Comparison of ENCODE assay signal across 8 cellular contexts in the genomic region with DNA sequence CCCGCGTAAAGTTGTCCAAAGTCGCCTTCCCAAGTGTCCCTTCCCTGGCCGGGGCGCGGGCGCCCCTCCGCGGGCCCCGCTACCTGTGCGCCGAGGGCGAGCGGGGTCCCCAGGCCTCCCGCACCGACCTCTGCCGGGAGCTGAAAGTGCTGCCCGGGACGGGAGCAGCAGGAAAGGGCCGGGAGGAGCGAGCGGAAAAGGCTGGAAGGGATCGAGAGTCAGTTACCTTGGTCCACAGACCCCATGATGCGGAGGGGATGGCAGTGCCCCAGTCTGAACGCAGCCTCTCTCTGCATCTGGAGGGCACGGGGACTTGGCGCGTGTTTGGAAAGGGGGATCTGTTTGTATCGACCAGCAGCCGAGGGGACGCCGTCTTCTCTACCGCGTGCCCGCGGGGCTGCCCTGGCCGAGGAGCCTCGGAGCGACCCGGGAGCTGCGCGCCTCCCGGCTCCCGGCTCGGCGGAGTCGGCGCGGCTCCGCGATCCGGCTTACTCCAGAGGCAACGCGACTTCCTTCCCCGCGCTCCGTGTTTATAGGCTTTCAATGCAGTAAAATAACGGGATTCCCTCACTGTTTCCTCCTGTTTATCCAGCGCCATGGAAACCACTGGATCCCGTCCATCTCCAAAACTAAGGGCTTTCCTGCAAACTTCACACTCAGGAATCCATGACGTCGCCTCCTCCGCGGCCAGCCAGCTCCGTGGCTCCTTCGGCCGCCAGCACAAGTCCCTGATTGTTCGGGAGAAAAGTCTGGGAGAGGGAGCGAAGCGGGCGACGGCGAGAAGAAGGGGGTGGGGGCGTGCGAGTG. TPM values are rescaled to one million over a fixed set of nuclear protein-coding genes. Genes with fewer than 3 reads are reported as not detected.
DNase-seq lines count a peak whose midpoint lies in the region; ATAC-seq and TF ChIP-seq lines count a peak whose summit lies in the region.

No MANE protein-coding gene starts in this region.

- H3K36me3 Mint-ChIP-seq in brain (no peaks in the 10 kb centered on the region), progenitor cell of endocrine pancreas (ENCODE audit: insufficient read depth) (no peaks in the 10 kb centered on the region)

- DNase-seq in 8988T: peak; percentile 65
- DNase-seq in hypothalamus (lab: John Stamatoyannopoulos, UW): peak in 47 of 51 donors; percentile 21 to 87 (median 62)
- peak; percentile 37 for DNase-seq in progenitor cell of endocrine pancreas (ENCODE audit: low spot score, unreplicated experiment)

- peaks cover 37% of the 10 kb centered on the region for H3K27me3 Mint-ChIP-seq in brain
- H3K27me3 Mint-ChIP-seq in progenitor cell of endocrine pancreas: peaks cover 60% of the 10 kb centered on the region

- H3K27ac Mint-ChIP-seq in brain (peak overlapping the region in 4 of 5 experiments; percentile 78 to 95 (median 84)), progenitor cell of endocrine pancreas (peak overlapping the region; percentile 41)

- no peak for ATAC-seq in GM19455 (IDR thresholded peaks at IDR 0.05; ENCODE audit: unreplicated experiment)
- no peak for ATAC-seq in GM19463 (IDR thresholded peaks at IDR 0.05; ENCODE audit: unreplicated experiment)

- peak overlapping the region; percentile 78 to 88 (median 84) for H3K4me3 Mint-ChIP-seq in brain
- H3K4me3 Mint-ChIP-seq in progenitor cell of endocrine pancreas (ENCODE audit: low read depth): peak overlapping the region; percentile 72

- H3K9me3 Mint-ChIP-seq in brain (peaks cover 0 to 3% (median 0%) of the 10 kb centered on the region in 5 experiments), progenitor cell of endocrine pancreas (ENCODE audit: low read depth) (no peaks in the 10 kb centered on the region)

- TF ChIP-seq CTCF in GM12874 (IDR thresholded peaks at IDR 0.05; ENCODE audit: insufficient read depth, low read depth, low read length) (peak; percentile 18; the same call in 1 of the 2 replicates), brain (conservative IDR thresholded peaks at IDR 0.05) (peak; percentile 12 to 31), progenitor cell of endocrine pancreas (IDR thresholded peaks at IDR 0.05; ENCODE audit: unreplicated experiment) (peak; percentile 36)

- peaks cover 39% of the 10 kb centered on the region for H3K4me1 Mint-ChIP-seq in brain
- peaks cover 19% of the 10 kb centered on the region for H3K4me1 Mint-ChIP-seq in progenitor cell of endocrine pancreas (ENCODE audit: low read depth)

TF ChIP-seq in PFSK-1, 5 proteins besides CTCF, POLR2A, EP300 and RAD21:
- peak; percentile 59; the same call in 1 of the 2 replicates for TF ChIP-seq SIN3A (IDR thresholded peaks at IDR 0.05; ENCODE audit: borderline replicate concordance, insufficient read depth, low read length)
- TF ChIP-seq POLR2AphosphoS5 (IDR thresholded peaks at IDR 0.05; ENCODE audit: low read depth, low read length): no peak

RNA-seq across cellular contexts. Expression of a gene that starts 20.0 kb away (rescaled TPM):
- polyA plus RNA-seq in PFSK-1 (2012; ENCODE audit: insufficient read length, low read depth): 0.24 TPM
- polyA plus RNA-seq in brain (ENCODE audit: insufficient read depth, low read depth, low replicate concordance): 3.0 TPM
- total RNA-seq in progenitor cell of endocrine pancreas: 10.1 and 11.2 TPM in 2 replicates
